In the genomic region with DNA sequence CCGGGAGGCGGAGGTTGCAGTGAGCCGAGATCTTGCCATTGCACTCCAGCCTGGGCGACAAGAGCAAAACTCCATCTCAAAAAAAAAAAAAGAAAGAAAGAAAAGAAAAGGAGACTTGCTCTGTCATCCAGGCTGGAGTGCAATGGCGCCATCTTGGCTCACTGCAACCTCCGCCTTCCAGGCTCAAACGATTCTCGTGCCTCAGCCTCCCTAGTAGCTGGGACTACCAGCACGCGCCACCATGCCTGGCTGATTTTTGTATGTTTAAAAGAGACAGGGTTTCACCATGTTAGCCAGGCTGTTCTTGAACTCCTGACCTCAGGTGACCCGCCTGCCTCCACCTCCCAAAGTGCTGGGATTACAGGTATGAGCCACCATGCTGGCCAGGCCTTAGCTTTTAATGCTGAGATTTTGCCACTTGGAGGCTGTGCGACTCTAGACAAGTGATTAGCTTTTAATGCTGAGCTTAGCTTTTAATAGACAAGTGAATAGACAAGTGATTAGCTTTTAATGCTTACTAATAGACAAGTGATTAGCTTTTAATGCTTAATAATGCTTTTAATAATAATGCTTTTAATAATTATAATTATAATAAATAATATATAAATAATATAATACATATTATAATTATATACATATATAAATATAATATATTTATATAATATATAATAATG, we compare ENCODE assay signal across 36 cellular contexts. TPM values are rescaled to one million over a fixed set of nuclear protein-coding genes. Genes with fewer than 3 reads are reported as not detected.
DNase-seq lines count a peak whose midpoint lies in the region; ATAC-seq and TF ChIP-seq lines count a peak whose summit lies in the region.
"Had no signal": no experiment of that assay in that cellular context is flagged by ENCODE, and none has a peak within 500 bp of the region (broad histone marks: within the 10 kb centered on the region; RNA-seq: fewer than 3 reads in every experiment).

No MANE protein-coding gene starts in this region.

- POLR2A ChIA-PET in OCI-LY7 (lab: Charles Lee) = interaction anchor here (0.7 to 1.0 kb wide), 2 partner anchors 10 to 1457 kb away, joined by 3 read pairs; no protein-coding TSS in a partner anchor

- H3K27me3 Mint-ChIP-seq in HFFc6 (ENCODE audit: insufficient read depth) = peaks cover 2% of the 10 kb centered on the region; the same call in 1 of the 2 replicates
- H3K27me3 Mint-ChIP-seq: activated naive CD8-positive, alpha-beta T cell treated with anti-CD3 and anti-CD28 coated beads, Interleukin-2, amount 10 ng/mL, durations not matched to agents 7 days and 5 days; IgD-negative memory B cell; naive thymus-derived CD4-positive, alpha-beta T cell; stimulated activated naive CD8-positive, alpha-beta T cell treated with anti-CD3 and anti-CD28 coated beads, Interleukin-15, amount 100 ng/mL, for 72 hours had no signal

- CTCF ChIA-PET in OCI-LY7 (lab: Charles Lee; ENCODE audit: unreplicated experiment) = no interaction called here

- H3K4me3 Mint-ChIP-seq in HFFc6 = no peak overlapping the region; the same call in 1 of the 2 replicates
- H3K4me3 Mint-ChIP-seq: activated naive CD8-positive, alpha-beta T cell treated with anti-CD3 and anti-CD28 coated beads, Interleukin-2, amount 10 ng/mL, durations not matched to agents 7 days and 5 days; CD8-positive, alpha-beta memory T cell; IgD-negative memory B cell; naive thymus-derived CD4-positive, alpha-beta T cell; stimulated activated naive CD8-positive, alpha-beta T cell treated with anti-CD3 and anti-CD28 coated beads, Interleukin-15, amount 100 ng/mL, for 72 hours; T-helper 2 cell treated with Interferon-gamma antibody and Interleukin-4, amounts not matched to agents 5 μg/mL and 100 μg/mL, for 36 hours had no signal

- no peak overlapping the region for H2AFZ ChIP-seq in OCI-LY7 (ENCODE audit: low read length)

- H3K79me2 ChIP-seq in OCI-LY7 (ENCODE audit: insufficient read depth, low read depth, low read length) = no peaks in the 10 kb centered on the region

- DNase-seq in activated CD8-positive, alpha-beta memory T cell treated with anti-CD3 and anti-CD28 coated beads, Interleukin-2, amount 50 U/mL, for 48 hours = peak; percentile 52
- no peak for DNase-seq in activated CD8-positive, alpha-beta memory T cell treated with anti-CD3 and anti-CD28 coated beads for 24 hours
- DNase-seq in HFFc6 (no peak), OCI-LY7 (ENCODE audit: low spot score) (peak; percentile 7), brain microvascular endothelial cell (no peak), G401 (ENCODE audit: low spot score) (no peak), testis (no peak)
- DNase-seq: activated CD4-positive, alpha-beta T cell treated with anti-CD3 and anti-CD28 coated beads, Interleukin-2, amount 50 U/mL, for 4 hours; activated naive CD8-positive, alpha-beta T cell treated with anti-CD3 and anti-CD28 coated beads, Interleukin-2, amount 10 ng/mL, durations not matched to agents 7 days and 5 days; activated T-cell treated with anti-CD3 and anti-CD28 coated beads for 4 hours; aorta; BE2C; CD8-positive, alpha-beta memory T cell; colonic mucosa; DMS153; effector CD8-positive, alpha-beta T cell; hypothalamus; NCI-H1105; NCI-H187 treated with DMSO at 0.1 percent for 48 hours; Peyer's patch; posterior cingulate gyrus; SHP77 treated with DMSO at 0.1 percent for 48 hours; thyroid gland had no signal

- no peaks in the 10 kb centered on the region for H3K9me3 Mint-ChIP-seq in HFFc6
- H3K9me3 Mint-ChIP-seq: activated naive CD8-positive, alpha-beta T cell treated with anti-CD3 and anti-CD28 coated beads, Interleukin-2, amount 10 ng/mL, durations not matched to agents 7 days and 5 days; CD8-positive, alpha-beta memory T cell; IgD-negative memory B cell; stimulated activated naive CD8-positive, alpha-beta T cell treated with anti-CD3 and anti-CD28 coated beads, Interleukin-15, amount 100 ng/mL, for 72 hours; T-helper 2 cell treated with Interferon-gamma antibody and Interleukin-4, amounts not matched to agents 5 μg/mL and 100 μg/mL, for 36 hours had no signal

- no peak for TF ChIP-seq POLR2A in testis (IDR thresholded peaks at IDR 0.05)

- BruUV-seq in OCI-LY7 (replicated peaks; lab: Mats Ljungman, UMichigan) = no TSS peak

- no peaks in the 10 kb centered on the region for H4K20me1 ChIP-seq in OCI-LY7 (ENCODE audit: insufficient read depth, low read length)

- peaks cover 52% of the 10 kb centered on the region for H3K36me3 ChIP-seq in OCI-LY7 (ENCODE audit: insufficient read depth, low read length)
- H3K36me3 ChIP-seq in brain microvascular endothelial cell (replicated peaks) = peaks cover 16% of the 10 kb centered on the region
- H3K36me3 ChIP-seq in testis (ENCODE audit: low read depth, missing control alignments) = no peaks in the 10 kb centered on the region
- H3K36me3 ChIP-seq: BE2C, colonic mucosa had no signal

- H3K27me3 ChIP-seq in brain microvascular endothelial cell (replicated peaks) = no peaks in the 10 kb centered on the region
- H3K27me3 ChIP-seq in testis = no peaks in the 10 kb centered on the region
- H3K27me3 ChIP-seq: BE2C, cardiac muscle cell, colonic mucosa, neutrophil, Peyer's patch, right atrium auricular region, thyroid gland, vagina had no signal

- H3K36me3 Mint-ChIP-seq in HFFc6 (ENCODE audit: low read depth) = peaks cover 29% of the 10 kb centered on the region

- peaks cover 36% of the 10 kb centered on the region for H3K4me1 Mint-ChIP-seq in HFFc6 (ENCODE audit: low read depth)
- H3K4me1 Mint-ChIP-seq: stimulated activated naive CD8-positive, alpha-beta T cell treated with anti-CD3 and anti-CD28 coated beads, Interleukin-15, amount 100 ng/mL, for 72 hours had no signal

- H3K27ac ChIP-seq in OCI-LY7 (ENCODE audit: low read depth, low read length, poor library complexity, severe bottlenecking) (no peak overlapping the region), brain microvascular endothelial cell (peak overlapping the region; percentile 50), testis (no peak overlapping the region)
- H3K27ac ChIP-seq: cardiac muscle cell, colonic mucosa, neutrophil, Peyer's patch, right atrium auricular region, thyroid gland, vagina had no signal

- peak overlapping the region; percentile 61; the same call in 1 of the 2 replicates for H3K27ac Mint-ChIP-seq in HFFc6
- H3K27ac Mint-ChIP-seq: activated naive CD8-positive, alpha-beta T cell treated with anti-CD3 and anti-CD28 coated beads, Interleukin-2, amount 10 ng/mL, durations not matched to agents 7 days and 5 days; CD8-positive, alpha-beta memory T cell; IgD-negative memory B cell; stimulated activated naive CD8-positive, alpha-beta T cell treated with anti-CD3 and anti-CD28 coated beads, Interleukin-15, amount 100 ng/mL, for 72 hours; T-helper 2 cell treated with Interferon-gamma antibody and Interleukin-4, amounts not matched to agents 5 μg/mL and 100 μg/mL, for 36 hours had no signal

- H3K4me3 ChIP-seq in OCI-LY7 (ENCODE audit: low read depth, low read length, poor library complexity, severe bottlenecking) (no peak overlapping the region), brain microvascular endothelial cell (ENCODE audit: low read depth, low read length) (no peak overlapping the region), testis (no peak overlapping the region)
- H3K4me3 ChIP-seq: cardiac muscle cell, colonic mucosa, HAP-1, lung, Peyer's patch, right atrium auricular region, smooth muscle cell, thyroid gland, vagina had no signal

- ATAC-seq in GM21786 (IDR thresholded peaks at IDR 0.05; ENCODE audit: unreplicated experiment) = no peak
- ATAC-seq: naive thymus-derived CD4-positive, alpha-beta T cell had no signal

- WGBS in testis, 2 donors = 91 to 93% methylated on average over 12 of the region's 12 CpGs

- no peak overlapping the region for H3K4me2 ChIP-seq in OCI-LY7 (ENCODE audit: low read length)
- H3K4me2 ChIP-seq: smooth muscle cell had no signal

- no peaks in the 10 kb centered on the region for H3K9me2 ChIP-seq in OCI-LY7 (ENCODE audit: insufficient read depth, low read length)

- TF ChIP-seq CTCF in HFFc6 (IDR thresholded peaks at IDR 0.05) (peak; percentile 10; the same call in 1 of the 2 replicates), OCI-LY7 (conservative IDR thresholded peaks at IDR 0.05; ENCODE audit: low read length) (no peak), brain microvascular endothelial cell (IDR thresholded peaks at IDR 0.05; ENCODE audit: low read depth, low read length, missing control alignments) (no peak), testis (IDR thresholded peaks at IDR 0.05) (no peak)

- in situ Hi-C loops in brain microvascular endothelial cell (cut with HindIII; ENCODE audit: low pct_ligation_motif_present, low sequenced_read_pairs) (no loop called here), G401 (cut with HindIII; ENCODE audit: low sequenced_read_pairs) (no loop called here)

- intact Hi-C loops in OCI-LY7 (cut with micrococcal nuclease; ENCODE audit: unreplicated experiment) (no loop called here), testis (cut with DNase I; ENCODE audit: low total_unique reads) (loop anchor here (10.0 kb wide), 1 partner anchor 387 kb away; no protein-coding TSS in a partner anchor)

- H3K4me1 ChIP-seq in OCI-LY7 (ENCODE audit: insufficient read depth, low read length, poor library complexity, severe bottlenecking) (no peaks in the 10 kb centered on the region), testis (peaks cover 4% of the 10 kb centered on the region)
- H3K4me1 ChIP-seq: BE2C, colonic mucosa, HAP-1 had no signal

- no peaks in the 10 kb centered on the region for H3K9me3 ChIP-seq in OCI-LY7 (ENCODE audit: low read length)
- H3K9me3 ChIP-seq in testis = no peaks in the 10 kb centered on the region
- H3K9me3 ChIP-seq: BE2C, colonic mucosa, HAP-1, neutrophil, Peyer's patch, right atrium auricular region, thyroid gland, vagina had no signal

RNA-seq across cellular contexts. Expression of gene LDAF1, which starts 9.6 kb away (rescaled TPM):
- 10 to 100 TPM; 16.0 to 22.1 (median 18.6) TPM for total RNA-seq in HFFc6 (2021; fragmentation: NEBNext Ultra II Directional; extraction: Animal tissue kit (Norgen Biotek cat#: 25700))
- total RNA-seq in OCI-LY7 (2014; rRNA removed; shearing (Covaris generic)) = 5.4 and 5.8 TPM in 2 replicates
- 6.7 and 8.8 TPM in 2 replicates for total RNA-seq in OCI-LY7 (2022)
- 13.5 TPM in 1 of 2 replicates, not detected in the other for total RNA-seq in G401 (2014; rRNA removed; shearing (Covaris generic))
- total RNA-seq in testis = 100 to 1,000 TPM in 1 of 2 donors, 10 to 100 TPM in 1; 54.2 to 131 TPM
- 22.8 TPM for polyA plus RNA-seq in testis (ENCODE audit: insufficient read depth, low read depth, low replicate concordance)

RNA-seq across cellular contexts. Expression of gene DNAH3, which starts 17.4 kb away (rescaled TPM):
- not detected for total RNA-seq in HFFc6 (2021; fragmentation: NEBNext Ultra II Directional; extraction: Animal tissue kit (Norgen Biotek cat#: 25700))
- not detected in 2 replicates for total RNA-seq in OCI-LY7 (2014; rRNA removed; shearing (Covaris generic))
- total RNA-seq in OCI-LY7 (2022) (not detected in 2 replicates), testis (10 to 100 TPM; 19.9 to 21.2 TPM)
- not detected in 2 replicates for total RNA-seq in G401 (2014; rRNA removed; shearing (Covaris generic))
- polyA plus RNA-seq in testis (ENCODE audit: insufficient read depth, low read depth, low replicate concordance) = 11.7 TPM
- total RNA-seq: activated naive CD8-positive, alpha-beta T cell treated with anti-CD3 and anti-CD28 coated beads, Interleukin-2, amount 10 ng/mL, durations not matched to agents 7 days and 5 days; aorta; CD8-positive, alpha-beta memory T cell; glomerular endothelial cell; naive thymus-derived CD4-positive, alpha-beta T cell; smooth muscle cell had no signal
- polyA plus RNA-seq: aorta; cardiac muscle cell; CD8-positive, alpha-beta memory T cell; IgD-negative memory B cell; naive thymus-derived CD4-positive, alpha-beta T cell; smooth muscle cell had no signal

RNA-seq across cellular contexts. Expression of gene ZP2, which starts 43.3 kb away (rescaled TPM):
- not detected for total RNA-seq in HFFc6 (2021; fragmentation: NEBNext Ultra II Directional; extraction: Animal tissue kit (Norgen Biotek cat#: 25700))
- not detected in 2 replicates for total RNA-seq in OCI-LY7 (2014; rRNA removed; shearing (Covaris generic))
- total RNA-seq in OCI-LY7 (2022) (not detected in 2 replicates), testis (under 1 TPM in 1 of 2 donors, not detected in 1; 0.31 TPM)
- not detected in 2 replicates for total RNA-seq in G401 (2014; rRNA removed; shearing (Covaris generic))
- polyA plus RNA-seq in testis (ENCODE audit: insufficient read depth, low read depth, low replicate concordance) = 0.18 TPM
- total RNA-seq: activated naive CD8-positive, alpha-beta T cell treated with anti-CD3 and anti-CD28 coated beads, Interleukin-2, amount 10 ng/mL, durations not matched to agents 7 days and 5 days; aorta; cardiac muscle cell; CD8-positive, alpha-beta memory T cell; glomerular endothelial cell; naive thymus-derived CD4-positive, alpha-beta T cell; right atrium auricular region; smooth muscle cell; vagina had no signal
- polyA plus RNA-seq: aorta; cardiac muscle cell; CD8-positive, alpha-beta memory T cell; IgD-negative memory B cell; lung; naive thymus-derived CD4-positive, alpha-beta T cell; smooth muscle cell had no signal

Comparison
In these comparisons a context has a peak if more than half of its experiments do, and no peak if none do; other contexts are left out.
1. DNase-seq: peak in activated CD8-positive, alpha-beta memory T cell treated with anti-CD3 and anti-CD28 coated beads, Interleukin-2, amount 50 U/mL, for 48 hours (single experiment) and OCI-LY7 (single experiment); none in activated CD8-positive, alpha-beta memory T cell treated with anti-CD3 and anti-CD28 coated beads for 24 hours (single experiment), HFFc6 (single experiment), brain microvascular endothelial cell (single experiment), G401 (single experiment) and testis (single experiment).
2. RNA of gene DNAH3, which starts 17.4 kb away (total RNA-seq): 19.9 to 21.2 TPM in testis; not detected in HFFc6, not detected in OCI-LY7 and not detected in G401; every median in the first group is over 10 times any median in the second.